Comparison of ENCODE assay signal across 1 cellular context in the genomic region with DNA sequence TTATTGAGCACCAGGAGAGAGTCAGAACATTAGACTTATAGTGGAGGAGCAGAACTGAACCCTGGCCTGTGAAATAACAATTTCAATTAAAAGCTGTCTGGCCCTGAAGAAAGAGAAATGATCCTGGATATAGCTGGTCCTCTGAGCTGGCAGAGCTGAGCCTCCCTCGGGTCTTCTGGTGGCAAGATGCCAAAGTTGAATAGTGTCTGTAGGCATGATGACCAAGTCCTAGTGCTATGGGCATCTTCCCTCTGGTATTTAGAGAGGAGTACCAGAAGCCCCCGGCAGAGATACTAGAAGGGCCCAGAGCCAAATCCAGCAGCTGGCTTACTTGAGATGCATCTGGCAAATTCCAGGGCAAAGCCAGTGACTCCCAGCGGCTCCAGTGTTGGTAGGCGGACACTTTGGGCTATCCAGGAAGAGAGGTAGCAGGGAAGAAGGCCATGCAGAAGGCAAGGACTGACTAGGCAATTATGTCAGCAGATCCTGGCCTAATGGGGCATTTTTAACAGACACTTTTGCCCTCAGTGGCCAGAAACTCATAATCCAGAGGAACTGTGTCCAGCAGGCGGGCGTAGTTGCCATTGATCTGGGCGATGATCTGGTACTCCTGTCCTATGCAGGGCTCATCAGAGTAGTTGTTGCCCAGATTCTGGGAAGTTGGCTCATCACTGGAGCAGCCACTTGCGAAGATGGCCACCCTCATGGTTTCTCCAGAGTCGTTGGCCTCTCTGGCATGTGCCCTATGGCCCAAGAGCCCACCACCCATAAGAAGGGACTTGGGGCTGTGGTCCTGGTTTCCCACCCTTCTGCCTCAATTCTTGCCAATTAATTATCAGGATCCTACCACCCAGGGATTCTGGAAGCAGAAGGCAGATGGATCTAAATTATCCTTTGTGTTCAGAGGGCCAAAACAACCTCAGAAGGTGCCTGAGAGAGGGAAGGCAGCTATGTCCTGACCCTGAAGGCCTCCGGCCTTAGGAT.
A peak's percentile ranks its signal among the peaks of the same experiment; 100 is the strongest.
TF ChIP-seq lines count a peak whose summit lies in the region.

No MANE protein-coding gene starts in this region.

TF ChIP-seq in K562, 482 proteins besides CTCF, POLR2A, EP300 and RAD21 (continued from another document and continues in another):
- TF ChIP-seq, protein P1, sequence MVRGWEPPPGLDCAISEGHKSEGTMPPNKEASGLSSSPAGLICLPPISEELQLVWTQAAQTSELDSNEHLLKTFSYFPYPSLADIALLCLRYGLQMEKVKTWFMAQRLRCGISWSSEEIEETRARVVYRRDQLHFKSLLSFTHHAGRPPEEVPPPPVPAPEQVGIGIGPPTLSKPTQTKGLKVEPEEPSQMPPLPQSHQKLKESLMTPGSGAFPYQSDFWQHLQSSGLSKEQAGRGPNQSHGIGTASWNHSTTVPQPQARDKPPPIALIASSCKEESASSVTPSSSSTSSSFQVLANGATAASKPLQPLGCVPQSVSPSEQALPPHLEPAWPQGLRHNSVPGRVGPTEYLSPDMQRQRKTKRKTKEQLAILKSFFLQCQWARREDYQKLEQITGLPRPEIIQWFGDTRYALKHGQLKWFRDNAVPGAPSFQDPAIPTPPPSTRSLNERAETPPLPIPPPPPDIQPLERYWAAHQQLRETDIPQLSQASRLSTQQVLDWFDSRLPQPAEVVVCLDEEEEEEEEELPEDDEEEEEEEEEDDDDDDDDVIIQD (CRISPR knock-in tag; IDR thresholded peaks at IDR 0.05): no peak
- peak in 1 of 2 experiments; percentile 54; a peak in 3 of 4 replicates for TF ChIP-seq MAZ (CRISPR knock-in tag; conservative IDR thresholded peaks at IDR 0.05 in 1 of 2, IDR thresholded peaks at IDR 0.05 in 1 of 2)
- peak; percentile 77; the same call in 1 of the 2 replicates for TF ChIP-seq GABPB2 (CRISPR knock-in tag; conservative IDR thresholded peaks at IDR 0.05)
- peak; percentile 54 for TF ChIP-seq MYNN (IDR thresholded peaks at IDR 0.05)
- TF ChIP-seq MYNN (CRISPR knock-in tag; IDR thresholded peaks at IDR 0.05): no peak
- TF ChIP-seq, protein P2, sequence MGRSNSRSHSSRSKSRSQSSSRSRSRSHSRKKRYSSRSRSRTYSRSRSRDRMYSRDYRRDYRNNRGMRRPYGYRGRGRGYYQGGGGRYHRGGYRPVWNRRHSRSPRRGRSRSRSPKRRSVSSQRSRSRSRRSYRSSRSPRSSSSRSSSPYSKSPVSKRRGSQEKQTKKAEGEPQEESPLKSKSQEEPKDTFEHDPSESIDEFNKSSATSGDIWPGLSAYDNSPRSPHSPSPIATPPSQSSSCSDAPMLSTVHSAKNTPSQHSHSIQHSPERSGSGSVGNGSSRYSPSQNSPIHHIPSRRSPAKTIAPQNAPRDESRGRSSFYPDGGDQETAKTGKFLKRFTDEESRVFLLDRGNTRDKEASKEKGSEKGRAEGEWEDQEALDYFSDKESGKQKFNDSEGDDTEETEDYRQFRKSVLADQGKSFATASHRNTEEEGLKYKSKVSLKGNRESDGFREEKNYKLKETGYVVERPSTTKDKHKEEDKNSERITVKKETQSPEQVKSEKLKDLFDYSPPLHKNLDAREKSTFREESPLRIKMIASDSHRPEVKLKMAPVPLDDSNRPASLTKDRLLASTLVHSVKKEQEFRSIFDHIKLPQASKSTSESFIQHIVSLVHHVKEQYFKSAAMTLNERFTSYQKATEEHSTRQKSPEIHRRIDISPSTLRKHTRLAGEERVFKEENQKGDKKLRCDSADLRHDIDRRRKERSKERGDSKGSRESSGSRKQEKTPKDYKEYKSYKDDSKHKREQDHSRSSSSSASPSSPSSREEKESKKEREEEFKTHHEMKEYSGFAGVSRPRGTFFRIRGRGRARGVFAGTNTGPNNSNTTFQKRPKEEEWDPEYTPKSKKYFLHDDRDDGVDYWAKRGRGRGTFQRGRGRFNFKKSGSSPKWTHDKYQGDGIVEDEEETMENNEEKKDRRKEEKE (IDR thresholded peaks at IDR 0.05; ENCODE audit: borderline replicate concordance in 1 of 2, control insufficient read depth in 1 of 2, low read depth in 2 of 2, low read length in 1 of 2): no peak
- no peak for TF ChIP-seq MEF2A (IDR thresholded peaks at IDR 0.05; ENCODE audit: control insufficient read depth, low read depth, low read length)
- TF ChIP-seq, protein P3, sequence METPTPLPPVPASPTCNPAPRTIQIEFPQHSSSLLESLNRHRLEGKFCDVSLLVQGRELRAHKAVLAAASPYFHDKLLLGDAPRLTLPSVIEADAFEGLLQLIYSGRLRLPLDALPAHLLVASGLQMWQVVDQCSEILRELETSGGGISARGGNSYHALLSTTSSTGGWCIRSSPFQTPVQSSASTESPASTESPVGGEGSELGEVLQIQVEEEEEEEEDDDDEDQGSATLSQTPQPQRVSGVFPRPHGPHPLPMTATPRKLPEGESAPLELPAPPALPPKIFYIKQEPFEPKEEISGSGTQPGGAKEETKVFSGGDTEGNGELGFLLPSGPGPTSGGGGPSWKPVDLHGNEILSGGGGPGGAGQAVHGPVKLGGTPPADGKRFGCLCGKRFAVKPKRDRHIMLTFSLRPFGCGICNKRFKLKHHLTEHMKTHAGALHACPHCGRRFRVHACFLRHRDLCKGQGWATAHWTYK (CRISPR knock-in tag; IDR thresholded peaks at IDR 0.05): peak; percentile 85
- no peak for TF ChIP-seq HNRNPL (IDR thresholded peaks at IDR 0.05; ENCODE audit: low read depth, low read length)
- TF ChIP-seq, protein P4, sequence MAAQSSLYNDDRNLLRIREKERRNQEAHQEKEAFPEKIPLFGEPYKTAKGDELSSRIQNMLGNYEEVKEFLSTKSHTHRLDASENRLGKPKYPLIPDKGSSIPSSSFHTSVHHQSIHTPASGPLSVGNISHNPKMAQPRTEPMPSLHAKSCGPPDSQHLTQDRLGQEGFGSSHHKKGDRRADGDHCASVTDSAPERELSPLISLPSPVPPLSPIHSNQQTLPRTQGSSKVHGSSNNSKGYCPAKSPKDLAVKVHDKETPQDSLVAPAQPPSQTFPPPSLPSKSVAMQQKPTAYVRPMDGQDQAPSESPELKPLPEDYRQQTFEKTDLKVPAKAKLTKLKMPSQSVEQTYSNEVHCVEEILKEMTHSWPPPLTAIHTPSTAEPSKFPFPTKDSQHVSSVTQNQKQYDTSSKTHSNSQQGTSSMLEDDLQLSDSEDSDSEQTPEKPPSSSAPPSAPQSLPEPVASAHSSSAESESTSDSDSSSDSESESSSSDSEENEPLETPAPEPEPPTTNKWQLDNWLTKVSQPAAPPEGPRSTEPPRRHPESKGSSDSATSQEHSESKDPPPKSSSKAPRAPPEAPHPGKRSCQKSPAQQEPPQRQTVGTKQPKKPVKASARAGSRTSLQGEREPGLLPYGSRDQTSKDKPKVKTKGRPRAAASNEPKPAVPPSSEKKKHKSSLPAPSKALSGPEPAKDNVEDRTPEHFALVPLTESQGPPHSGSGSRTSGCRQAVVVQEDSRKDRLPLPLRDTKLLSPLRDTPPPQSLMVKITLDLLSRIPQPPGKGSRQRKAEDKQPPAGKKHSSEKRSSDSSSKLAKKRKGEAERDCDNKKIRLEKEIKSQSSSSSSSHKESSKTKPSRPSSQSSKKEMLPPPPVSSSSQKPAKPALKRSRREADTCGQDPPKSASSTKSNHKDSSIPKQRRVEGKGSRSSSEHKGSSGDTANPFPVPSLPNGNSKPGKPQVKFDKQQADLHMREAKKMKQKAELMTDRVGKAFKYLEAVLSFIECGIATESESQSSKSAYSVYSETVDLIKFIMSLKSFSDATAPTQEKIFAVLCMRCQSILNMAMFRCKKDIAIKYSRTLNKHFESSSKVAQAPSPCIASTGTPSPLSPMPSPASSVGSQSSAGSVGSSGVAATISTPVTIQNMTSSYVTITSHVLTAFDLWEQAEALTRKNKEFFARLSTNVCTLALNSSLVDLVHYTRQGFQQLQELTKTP (IDR thresholded peaks at IDR 0.05; ENCODE audit: low read depth in 1 of 2, partially characterized antibody in 2 of 2): no peak
- no peak for TF ChIP-seq ZKSCAN3 (CRISPR knock-in tag; IDR thresholded peaks at IDR 0.05)
- TF ChIP-seq ZFP1 (CRISPR knock-in tag; IDR thresholded peaks at IDR 0.05): peak; percentile 44
- TF ChIP-seq NFATC3 (IDR thresholded peaks at IDR 0.05): 0 out of 2 replicates have a peak, but pooled peaks have one; percentile 19
- TF ChIP-seq CREM (IDR thresholded peaks at IDR 0.05; ENCODE audit: low read depth): peak; percentile 3
- TF ChIP-seq, protein P5, sequence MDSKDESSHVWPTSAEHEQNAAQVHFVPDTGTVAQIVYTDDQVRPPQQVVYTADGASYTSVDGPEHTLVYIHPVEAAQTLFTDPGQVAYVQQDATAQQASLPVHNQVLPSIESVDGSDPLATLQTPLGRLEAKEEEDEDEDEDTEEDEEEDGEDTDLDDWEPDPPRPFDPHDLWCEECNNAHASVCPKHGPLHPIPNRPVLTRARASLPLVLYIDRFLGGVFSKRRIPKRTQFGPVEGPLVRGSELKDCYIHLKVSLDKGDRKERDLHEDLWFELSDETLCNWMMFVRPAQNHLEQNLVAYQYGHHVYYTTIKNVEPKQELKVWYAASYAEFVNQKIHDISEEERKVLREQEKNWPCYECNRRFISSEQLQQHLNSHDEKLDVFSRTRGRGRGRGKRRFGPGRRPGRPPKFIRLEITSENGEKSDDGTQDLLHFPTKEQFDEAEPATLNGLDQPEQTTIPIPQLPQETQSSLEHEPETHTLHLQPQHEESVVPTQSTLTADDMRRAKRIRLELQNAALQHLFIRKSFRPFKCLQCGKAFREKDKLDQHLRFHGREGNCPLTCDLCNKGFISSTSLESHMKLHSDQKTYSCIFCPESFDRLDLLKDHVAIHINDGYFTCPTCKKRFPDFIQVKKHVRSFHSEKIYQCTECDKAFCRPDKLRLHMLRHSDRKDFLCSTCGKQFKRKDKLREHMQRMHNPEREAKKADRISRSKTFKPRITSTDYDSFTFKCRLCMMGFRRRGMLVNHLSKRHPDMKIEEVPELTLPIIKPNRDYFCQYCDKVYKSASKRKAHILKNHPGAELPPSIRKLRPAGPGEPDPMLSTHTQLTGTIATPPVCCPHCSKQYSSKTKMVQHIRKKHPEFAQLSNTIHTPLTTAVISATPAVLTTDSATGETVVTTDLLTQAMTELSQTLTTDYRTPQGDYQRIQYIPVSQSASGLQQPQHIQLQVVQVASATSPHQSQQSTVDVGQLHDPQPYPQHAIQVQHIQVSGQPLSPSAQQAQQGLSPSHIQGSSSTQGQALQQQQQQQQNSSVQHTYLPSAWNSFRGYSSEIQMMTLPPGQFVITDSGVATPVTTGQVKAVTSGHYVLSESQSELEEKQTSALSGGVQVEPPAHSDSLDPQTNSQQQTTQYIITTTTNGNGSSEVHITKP (IDR thresholded peaks at IDR 0.05; ENCODE audit: partially characterized antibody): no peak
- no peak for TF ChIP-seq LARP7 (IDR thresholded peaks at IDR 0.05)
- no peak for TF ChIP-seq KAT2B (IDR thresholded peaks at IDR 0.05; ENCODE audit: low read depth, low read length)
- no peak for TF ChIP-seq E2F5 (CRISPR knock-in tag; IDR thresholded peaks at IDR 0.05)
- no peak for TF ChIP-seq KLF16 (IDR thresholded peaks at IDR 0.05)
- no peak for TF ChIP-seq ZNF584 (CRISPR knock-in tag; IDR thresholded peaks at IDR 0.05; ENCODE audit: low read depth)
- TF ChIP-seq ZNF41 (CRISPR knock-in tag; conservative IDR thresholded peaks at IDR 0.05): no peak
- TF ChIP-seq ZNF780A (CRISPR knock-in tag; IDR thresholded peaks at IDR 0.05): 0 out of 2 replicates have a peak, but pooled peaks have one; percentile 6
- TF ChIP-seq ZSCAN29 (IDR thresholded peaks at IDR 0.05): no peak
- no peak for TF ChIP-seq SMAD1 (IDR thresholded peaks at IDR 0.05; ENCODE audit: low read depth, low read length, partially characterized antibody)
- peak; percentile 69 for TF ChIP-seq POLR2AphosphoS5 (IDR thresholded peaks at IDR 0.05; ENCODE audit: control insufficient read depth, insufficient read depth, low read depth, low read length)
- TF ChIP-seq ETS2 (tag; IDR thresholded peaks at IDR 0.05; ENCODE audit: borderline replicate concordance, poor library complexity, severe bottlenecking): no peak
- no peak for TF ChIP-seq ZBTB49 (CRISPR knock-in tag; IDR thresholded peaks at IDR 0.05; ENCODE audit: borderline replicate concordance)
- TF ChIP-seq, protein P6, sequence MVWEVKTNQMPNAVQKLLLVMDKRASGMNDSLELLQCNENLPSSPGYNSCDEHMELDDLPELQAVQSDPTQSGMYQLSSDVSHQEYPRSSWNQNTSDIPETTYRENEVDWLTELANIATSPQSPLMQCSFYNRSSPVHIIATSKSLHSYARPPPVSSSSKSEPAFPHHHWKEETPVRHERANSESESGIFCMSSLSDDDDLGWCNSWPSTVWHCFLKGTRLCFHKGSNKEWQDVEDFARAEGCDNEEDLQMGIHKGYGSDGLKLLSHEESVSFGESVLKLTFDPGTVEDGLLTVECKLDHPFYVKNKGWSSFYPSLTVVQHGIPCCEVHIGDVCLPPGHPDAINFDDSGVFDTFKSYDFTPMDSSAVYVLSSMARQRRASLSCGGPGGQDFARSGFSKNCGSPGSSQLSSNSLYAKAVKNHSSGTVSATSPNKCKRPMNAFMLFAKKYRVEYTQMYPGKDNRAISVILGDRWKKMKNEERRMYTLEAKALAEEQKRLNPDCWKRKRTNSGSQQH (CRISPR knock-in tag; IDR thresholded peaks at IDR 0.05): no peak; the same call in none of the 2 replicates
- TF ChIP-seq NCOA4 (IDR thresholded peaks at IDR 0.05; ENCODE audit: partially characterized antibody): no peak
- peak; percentile 52; the same call in 1 of the 2 replicates for TF ChIP-seq KLF10 (CRISPR knock-in tag; IDR thresholded peaks at IDR 0.05)
- TF ChIP-seq RHOXF2B (CRISPR knock-in tag; conservative IDR thresholded peaks at IDR 0.05): no peak; the same call in none of the 2 replicates
- TF ChIP-seq NFXL1 (CRISPR knock-in tag; IDR thresholded peaks at IDR 0.05): no peak
- TF ChIP-seq BCL6 (CRISPR knock-in tag; IDR thresholded peaks at IDR 0.05): no peak
- TF ChIP-seq TBL1XR1 (IDR thresholded peaks at IDR 0.05; ENCODE audit: low read length in 2 of 2): peak in 1 of 2 experiments; percentile 34; a peak in 1 of 4 replicates
- no peak for TF ChIP-seq CREB1 (IDR thresholded peaks at IDR 0.05)
- no peak for TF ChIP-seq CREB1 (CRISPR knock-in tag; IDR thresholded peaks at IDR 0.05)
- TF ChIP-seq RBM15 (IDR thresholded peaks at IDR 0.05; ENCODE audit: insufficient read depth, low read length): no peak
- peak; percentile 83 for TF ChIP-seq ZNF717 (CRISPR knock-in tag; IDR thresholded peaks at IDR 0.05)
